20 cellular contexts compared by ENCODE assay signal in genomic region chr7:40965745-40966144, GRCh38.
A peak's percentile ranks its signal among the peaks of the same experiment; 100 is the strongest.
DNase-seq lines count a peak whose midpoint lies in the region; ATAC-seq lines count a peak whose summit lies in the region.
"Had no signal": no experiment of that assay in that cellular context is flagged by ENCODE, and none has a peak within 500 bp of the region (broad histone marks: within the 10 kb centered on the region; RNA-seq: fewer than 3 reads in every experiment).

No MANE protein-coding gene starts in this region.

- H3K4me1 Mint-ChIP-seq in CD4-positive, alpha-beta memory T cell: no peaks in the 10 kb centered on the region
- H3K4me1 Mint-ChIP-seq: activated CD4-positive, alpha-beta T cell treated with anti-CD3 and anti-CD28 coated beads for 36 hours; stimulated activated memory B cell treated with anti-CD40 and anti-IgM and Interleukin-4, amounts not matched to agents 10 μg/mL and 1 μg/mL and 100 μg/mL, for 72 hours; T-helper 17 cell had no signal

- H3K36me3 Mint-ChIP-seq in CD4-positive, alpha-beta memory T cell: no peaks in the 10 kb centered on the region
- H3K36me3 Mint-ChIP-seq: stimulated activated memory B cell treated with anti-CD40 and anti-IgM and Interleukin-4, amounts not matched to agents 10 μg/mL and 1 μg/mL and 100 μg/mL, for 72 hours had no signal

- DNase-seq in foreskin melanocyte (peak; percentile 11), HK-2 (ENCODE audit: unreplicated experiment) (no peak)
- no peak for DNase-seq in CD4-positive, alpha-beta memory T cell
- no peak for DNase-seq in stimulated activated CD4-positive, alpha-beta T cell treated with anti-CD3 and anti-CD28 coated beads, Interleukin-4, amount 100 ng/mL, for 1 hour
- DNase-seq: activated CD4-positive, alpha-beta T cell treated with anti-CD3 and anti-CD28 coated beads for 36 hours; activated T-cell treated with anti-CD3 and anti-CD28 coated beads, Interleukin-2, amount 50 U/mL, for 72 hours; C1 segment of cervical spinal cord; EL; gastrocnemius medialis; NCI-H2029 treated with DMSO at 0.1 percent for 48 hours; NCI-H82; stimulated activated CD4-positive, alpha-beta T cell treated with anti-CD3 and anti-CD28 coated beads, Interleukin-4, amount 100 ng/mL, for 24 hours; T-helper 17 cell had no signal

- intact Hi-C loops in CD4-positive, alpha-beta memory T cell (cut with micrococcal nuclease): no loop called here

- POLR2A ChIA-PET in CD4-positive, alpha-beta memory T cell (lab: Charles Lee; ENCODE audit: partially characterized antibody): no interaction called here

- H3K27me3 Mint-ChIP-seq in CD4-positive, alpha-beta memory T cell: no peaks in the 10 kb centered on the region
- H3K27me3 Mint-ChIP-seq: activated CD4-positive, alpha-beta T cell treated with anti-CD3 and anti-CD28 coated beads for 36 hours; stimulated activated memory B cell treated with anti-CD40 and anti-IgM and Interleukin-4, amounts not matched to agents 10 μg/mL and 1 μg/mL and 100 μg/mL, for 72 hours; T-helper 17 cell had no signal

- H3K27ac Mint-ChIP-seq in CD4-positive, alpha-beta memory T cell: no peak overlapping the region
- H3K27ac Mint-ChIP-seq: activated CD4-positive, alpha-beta T cell treated with anti-CD3 and anti-CD28 coated beads for 36 hours; activated T-cell treated with anti-CD3 and anti-CD28 coated beads, Interleukin-2, amount 50 U/mL, for 72 hours; stimulated activated memory B cell treated with anti-CD40 and anti-IgM and Interleukin-4, amounts not matched to agents 10 μg/mL and 1 μg/mL and 100 μg/mL, for 72 hours; T-helper 17 cell had no signal

- H3K4me3 Mint-ChIP-seq in CD4-positive, alpha-beta memory T cell: no peak overlapping the region
- H3K4me3 Mint-ChIP-seq: activated CD4-positive, alpha-beta T cell treated with anti-CD3 and anti-CD28 coated beads for 36 hours; activated T-cell treated with anti-CD3 and anti-CD28 coated beads, Interleukin-2, amount 50 U/mL, for 72 hours; stimulated activated memory B cell treated with anti-CD40 and anti-IgM and Interleukin-4, amounts not matched to agents 10 μg/mL and 1 μg/mL and 100 μg/mL, for 72 hours; T-helper 17 cell had no signal

- H3K9me3 ChIP-seq in CD4-positive, alpha-beta memory T cell (ENCODE audit: control insufficient read depth in 1 of 2, low read length in 2 of 2): no peaks in the 10 kb centered on the region
- H3K9me3 ChIP-seq: gastrocnemius medialis, neutrophil, vagina had no signal

- no peaks in the 10 kb centered on the region for H3K4me1 ChIP-seq in CD4-positive, alpha-beta memory T cell (ENCODE audit: insufficient read depth, low read length)
- H3K4me1 ChIP-seq: gastrocnemius medialis had no signal

- H3K36me3 ChIP-seq in CD4-positive, alpha-beta memory T cell (ENCODE audit: insufficient read depth, low read length): no peaks in the 10 kb centered on the region
- H3K36me3 ChIP-seq: gastrocnemius medialis, neutrophil, vagina had no signal

- H3K9me3 Mint-ChIP-seq in CD4-positive, alpha-beta memory T cell: peaks cover 3 to 36% (median 11%) of the 10 kb centered on the region in 8 donors
- H3K9me3 Mint-ChIP-seq: stimulated activated memory B cell treated with anti-CD40 and anti-IgM and Interleukin-4, amounts not matched to agents 10 μg/mL and 1 μg/mL and 100 μg/mL, for 72 hours had no signal

- CTCF ChIA-PET in CD4-positive, alpha-beta memory T cell (lab: Charles Lee; ENCODE audit: partially characterized antibody): no interaction called here

- no peaks in the 10 kb centered on the region for H3K27me3 ChIP-seq in CD4-positive, alpha-beta memory T cell (ENCODE audit: insufficient read depth, low read length)
- H3K27me3 ChIP-seq: gastrocnemius medialis, neutrophil, vagina had no signal

- no peak overlapping the region for H3K27ac ChIP-seq in CD4-positive, alpha-beta memory T cell (ENCODE audit: low read depth, low read length)
- H3K27ac ChIP-seq: gastrocnemius medialis, neutrophil, vagina had no signal

- no peak overlapping the region for H3K4me3 ChIP-seq in CD4-positive, alpha-beta memory T cell (ENCODE audit: low read length in 2 of 2)
- H3K4me3 ChIP-seq: gastrocnemius medialis, vagina had no signal

- peak; percentile 76 for ATAC-seq in GM18909 (IDR thresholded peaks at IDR 0.05; ENCODE audit: poor library complexity, unreplicated experiment)
- ATAC-seq in HG02571 (IDR thresholded peaks at IDR 0.05; ENCODE audit: unreplicated experiment): peak; percentile 76
- peak; percentile 64 for ATAC-seq in HG03135 (IDR thresholded peaks at IDR 0.05; ENCODE audit: unreplicated experiment)
- ATAC-seq: activated CD4-positive, alpha-beta T cell treated with anti-CD3 and anti-CD28 coated beads for 36 hours; activated T-cell treated with anti-CD3 and anti-CD28 coated beads, Interleukin-2, amount 50 U/mL, for 72 hours; gastrocnemius medialis; sciatic nerve; stimulated activated memory B cell treated with anti-CD40 and anti-IgM and Interleukin-4, amounts not matched to agents 10 μg/mL and 1 μg/mL and 100 μg/mL, for 72 hours; T-helper 17 cell had no signal
